In the genomic region with DNA sequence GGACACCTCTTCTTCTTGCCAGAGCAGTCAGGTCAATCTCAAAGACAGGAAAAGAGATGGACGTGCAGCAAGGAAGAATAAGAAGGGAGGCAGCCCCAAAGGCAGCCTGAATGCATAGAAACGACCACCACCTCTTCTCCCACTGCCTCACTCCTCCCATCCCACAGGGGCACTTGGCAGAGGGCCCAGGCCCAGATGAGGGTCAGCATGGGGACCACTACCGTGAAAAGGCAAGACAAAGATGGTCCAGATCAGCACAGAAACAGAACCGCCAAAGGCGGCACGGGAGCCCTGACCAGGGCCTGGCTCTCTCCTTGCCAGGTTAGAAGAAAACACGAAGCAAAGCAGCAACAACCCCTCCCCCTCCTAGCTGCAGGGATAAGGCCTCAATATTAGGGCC, we compare ENCODE assay signal across 16 cellular contexts. TPM values are rescaled to one million over a fixed set of nuclear protein-coding genes. Genes with fewer than 3 reads are reported as not detected.
DNase-seq lines count a peak whose midpoint lies in the region; ATAC-seq and TF ChIP-seq lines count a peak whose summit lies in the region.
"Had no signal": no experiment of that assay in that cellular context is flagged by ENCODE, and none has a peak within 500 bp of the region (broad histone marks: within the 10 kb centered on the region; RNA-seq: fewer than 3 reads in every experiment).

No MANE protein-coding gene starts in this region.

- no peak for TF ChIP-seq CTCF in brain (conservative IDR thresholded peaks at IDR 0.05)
- TF ChIP-seq CTCF in natural killer cell (IDR thresholded peaks at IDR 0.05): no peak
- TF ChIP-seq CTCF in type B pancreatic cell (conservative IDR thresholded peaks at IDR 0.05): no peak

- ATAC-seq in natural killer cell: no peak

- no peaks in the 10 kb centered on the region for H3K27me3 Mint-ChIP-seq in activated naive CD4-positive, alpha-beta T cell treated with anti-CD3 and anti-CD28 coated beads, Interleukin-2, amount 50 U/mL, for 24 hours
- H3K27me3 Mint-ChIP-seq in brain: peaks cover 3% of the 10 kb centered on the region
- H3K27me3 Mint-ChIP-seq in natural killer cell (ENCODE audit: low read depth in 2 of 2): no peaks in the 10 kb centered on the region
- H3K27me3 Mint-ChIP-seq in type B pancreatic cell: no peaks in the 10 kb centered on the region

- intact Hi-C loops in natural killer cell (cut with micrococcal nuclease): loop anchor here (5.0 kb wide), 1 partner anchor 41 kb away; a partner anchor contains a TSS

- no peaks in the 10 kb centered on the region for H3K9me3 Mint-ChIP-seq in activated naive CD4-positive, alpha-beta T cell treated with anti-CD3 and anti-CD28 coated beads, Interleukin-2, amount 50 U/mL, for 24 hours
- H3K9me3 Mint-ChIP-seq in brain (no peaks in the 10 kb centered on the region), natural killer cell (no peaks in the 10 kb centered on the region), type B pancreatic cell (no peaks in the 10 kb centered on the region)

- H3K36me3 Mint-ChIP-seq in activated naive CD4-positive, alpha-beta T cell treated with anti-CD3 and anti-CD28 coated beads, Interleukin-2, amount 50 U/mL, for 24 hours: peaks cover 12% of the 10 kb centered on the region
- H3K36me3 Mint-ChIP-seq in brain (peaks cover 8% of the 10 kb centered on the region), natural killer cell (no peaks in the 10 kb centered on the region), type B pancreatic cell (peaks cover 10% of the 10 kb centered on the region)

- peaks cover 23% of the 10 kb centered on the region for H3K4me1 Mint-ChIP-seq in activated naive CD4-positive, alpha-beta T cell treated with anti-CD3 and anti-CD28 coated beads, Interleukin-2, amount 50 U/mL, for 24 hours
- H3K4me1 Mint-ChIP-seq in brain: peaks cover 30% of the 10 kb centered on the region
- peaks cover 20 to 22% of the 10 kb centered on the region in 2 donors for H3K4me1 Mint-ChIP-seq in natural killer cell
- peaks cover 19% of the 10 kb centered on the region for H3K4me1 Mint-ChIP-seq in type B pancreatic cell (ENCODE audit: unreplicated experiment)

- peak overlapping the region; percentile 17 for H3K27ac Mint-ChIP-seq in activated naive CD4-positive, alpha-beta T cell treated with anti-CD3 and anti-CD28 coated beads, Interleukin-2, amount 50 U/mL, for 24 hours
- H3K27ac Mint-ChIP-seq in brain (peak overlapping the region in 4 of 5 experiments; percentile 22 to 83 (median 64)), natural killer cell (peak overlapping the region; percentile 73 to 82), type B pancreatic cell (peak overlapping the region; percentile 21)

- H3K4me3 Mint-ChIP-seq in activated naive CD4-positive, alpha-beta T cell treated with anti-CD3 and anti-CD28 coated beads, Interleukin-2, amount 50 U/mL, for 24 hours: no peak overlapping the region
- peak overlapping the region in 3 of 5 experiments; percentile 70 to 77 (median 76) for H3K4me3 Mint-ChIP-seq in brain
- H3K4me3 Mint-ChIP-seq in natural killer cell: peak overlapping the region; percentile 37
- peak overlapping the region; percentile 79 for H3K4me3 Mint-ChIP-seq in type B pancreatic cell

- DNase-seq in activated naive CD4-positive, alpha-beta T cell treated with Interleukin-2 at 50 U/mL for 16 hours: no peak
- no peak for DNase-seq in natural killer cell
- no peak for DNase-seq in type B pancreatic cell (ENCODE audit: extremely low spot score, unreplicated experiment)
- DNase-seq in germinal center (ENCODE audit: low spot score): no peak
- no peak for DNase-seq in NCI-H1694 (lab: John Stamatoyannopoulos, UW)
- DNase-seq in nucleus accumbens (lab: John Stamatoyannopoulos, UW): no peak
- DNase-seq: 8988T, BE2C, DND-41, HCEC 1CT, NCI-H1436, NCI-H2029 treated with DMSO at 0.1 percent for 48 hours, NCI-H748 treated with DMSO at 0.1 percent for 48 hours, RPMI8226 had no signal

RNA-seq across cellular contexts. Expression of gene NDST2, which starts 1.9 kb away (rescaled TPM):
- 9.0 TPM for polyA plus RNA-seq in brain (ENCODE audit: insufficient read depth, low read depth, low replicate concordance)
- total RNA-seq in natural killer cell (10 to 100 TPM; 64.7 to 73.8 (median 65.4) TPM), type B pancreatic cell (ENCODE audit: low replicate concordance) (27.1 and 33.5 TPM in 2 replicates)

RNA-seq across cellular contexts. Expression of gene ZSWIM8, which starts 27.9 kb away (rescaled TPM):
- 81.2 TPM for polyA plus RNA-seq in brain (ENCODE audit: insufficient read depth, low read depth, low replicate concordance)
- total RNA-seq in natural killer cell (100 to 1,000 TPM; 157 to 161 (median 159) TPM), type B pancreatic cell (ENCODE audit: low replicate concordance) (131 and 139 TPM in 2 replicates)

RNA-seq across cellular contexts. Expression of gene CHCHD1, which starts 31.5 kb away (rescaled TPM):
- 35.9 TPM for polyA plus RNA-seq in brain (ENCODE audit: insufficient read depth, low read depth, low replicate concordance)
- 1 to 10 TPM; 5.2 to 7.0 (median 5.9) TPM for total RNA-seq in natural killer cell
- 32.6 and 37.1 TPM in 2 replicates for total RNA-seq in type B pancreatic cell (ENCODE audit: low replicate concordance)

Comparison
In these comparisons a context has a peak if more than half of its experiments do, and no peak if none do; other contexts are left out.
1. H3K27ac Mint-ChIP-seq: peak in every context shown above with its lines; median percentile 78 in natural killer cell; 64 in brain; 21 in type B pancreatic cell; 17 in activated naive CD4-positive, alpha-beta T cell treated with anti-CD3 and anti-CD28 coated beads, Interleukin-2, amount 50 U/mL, for 24 hours.